In the genomic region with DNA sequence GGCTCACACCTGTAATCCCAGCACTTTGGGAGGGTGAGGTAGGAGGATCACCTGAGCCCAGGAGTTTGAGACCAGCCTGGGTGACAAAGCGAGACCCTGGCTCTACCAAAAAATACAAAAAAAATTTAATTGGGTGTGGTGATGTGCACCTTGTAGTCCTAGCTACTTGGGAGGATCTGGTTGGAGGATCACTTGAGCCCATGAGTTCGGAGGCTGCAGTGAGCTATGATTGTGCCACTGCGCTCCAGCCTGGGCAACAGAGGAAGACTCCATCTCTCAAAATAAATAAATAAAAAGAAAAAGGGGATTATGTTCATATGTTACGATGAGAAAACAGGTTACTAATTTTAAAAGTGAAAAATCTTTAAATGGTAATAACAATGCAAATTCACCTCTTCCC, we compare ENCODE assay signal across 8 cellular contexts. TPM values are rescaled to one million over a fixed set of nuclear protein-coding genes. Genes with fewer than 3 reads are reported as not detected.
DNase-seq lines count a peak whose midpoint lies in the region; ATAC-seq and TF ChIP-seq lines count a peak whose summit lies in the region.

No MANE protein-coding gene starts in this region.

- no peak for TF ChIP-seq POLR2A in prostate gland (IDR thresholded peaks at IDR 0.05)

- peak; percentile 10 for DNase-seq in Caki2 (ENCODE audit: low read depth)
- DNase-seq in prostate gland (ENCODE audit: low spot score), result no peak
- no peak for DNase-seq in AG08396 (ENCODE audit: low spot score)

- H3K27me3 ChIP-seq in OCI-LY1 (ENCODE audit: insufficient read depth, low read length), result no peaks in the 10 kb centered on the region
- H3K27me3 ChIP-seq in duodenal mucosa (ENCODE audit: control insufficient read depth in 1 of 2, insufficient read depth in 2 of 2, low read length in 2 of 2), result no peaks in the 10 kb centered on the region
- H3K27me3 ChIP-seq in prostate gland (replicated peaks; ENCODE audit: insufficient read depth), result no peaks in the 10 kb centered on the region

- H3K4me3 ChIP-seq in OCI-LY1 (ENCODE audit: low read depth, low read length, poor library complexity, severe bottlenecking) (peak overlapping the region; percentile 54), duodenal mucosa (ENCODE audit: low read depth in 1 of 2, low read length in 2 of 2) (peak overlapping the region; percentile 89 to 98), prostate gland (peak overlapping the region; percentile 39 to 57)

- H3K27ac ChIP-seq in OCI-LY1 (ENCODE audit: low read depth, low read length, poor library complexity, severe bottlenecking) (no peak overlapping the region), duodenal mucosa (ENCODE audit: low read depth, low read length) (no peak overlapping the region), prostate gland (peak overlapping the region in 1 of 2 donors; percentile 62)

- 69% methylated on average over 4 of the region's 4 CpGs for WGBS in prostate gland

- intact Hi-C loops in prostate gland (cut with DNase I), result loop anchor here (10.0 kb wide), 1 partner anchor 415 kb away; the partner anchor contains the start of gene LDHD

- H3K9me2 ChIP-seq in OCI-LY1 (ENCODE audit: low read depth, low read length), result no peaks in the 10 kb centered on the region

- H2AFZ ChIP-seq in OCI-LY1 (ENCODE audit: low read length), result no peak overlapping the region

- H3K36me3 ChIP-seq in OCI-LY1 (ENCODE audit: insufficient read depth, low read length) (no peaks in the 10 kb centered on the region), duodenal mucosa (ENCODE audit: control insufficient read depth in 1 of 2, insufficient read depth in 2 of 2, low read length in 2 of 2) (peaks cover 4 to 7% of the 10 kb centered on the region in 2 donors), prostate gland (no peaks in the 10 kb centered on the region)

- TF ChIP-seq CTCF in OCI-LY1 (IDR thresholded peaks at IDR 0.05; ENCODE audit: low read length) (no peak), prostate gland (IDR thresholded peaks at IDR 0.05) (no peak)

- peaks cover 27% of the 10 kb centered on the region for H3K4me1 ChIP-seq in OCI-LY1 (ENCODE audit: insufficient read depth, low read length, severe bottlenecking)
- peaks cover 22 to 24% of the 10 kb centered on the region in 2 donors for H3K4me1 ChIP-seq in duodenal mucosa (ENCODE audit: control insufficient read depth in 1 of 2, insufficient read depth in 2 of 2, low read length in 2 of 2)
- H3K4me1 ChIP-seq in prostate gland (replicated peaks), result no peaks in the 10 kb centered on the region

- no peaks in the 10 kb centered on the region for H3K79me2 ChIP-seq in OCI-LY1 (ENCODE audit: insufficient read depth, low read length)

- H3K9me3 ChIP-seq in OCI-LY1 (ENCODE audit: low read length), result no peaks in the 10 kb centered on the region
- H3K9me3 ChIP-seq in duodenal mucosa (ENCODE audit: control insufficient read depth in 1 of 2, low read length in 2 of 2), result no peaks in the 10 kb centered on the region
- H3K9me3 ChIP-seq in prostate gland, result no peaks in the 10 kb centered on the region

- H3F3A ChIP-seq in OCI-LY1 (ENCODE audit: insufficient read depth, low read length), result no peaks in the 10 kb centered on the region

- H3K4me2 ChIP-seq in OCI-LY1 (ENCODE audit: low read length), result peak overlapping the region; percentile 93

- no peaks in the 10 kb centered on the region for H4K20me1 ChIP-seq in OCI-LY1 (ENCODE audit: insufficient read depth, low read length)

- H3K9ac ChIP-seq in OCI-LY1 (ENCODE audit: low read length), result no peak overlapping the region
- peak overlapping the region in 1 of 2 donors; percentile 95 for H3K9ac ChIP-seq in duodenal mucosa (ENCODE audit: low read depth in 1 of 2, low read length in 2 of 2)

- in situ Hi-C loops in Caki2 (cut with HindIII; ENCODE audit: low pct_unique_long_range_greater_than_20kb, low sequenced_read_pairs), result no loop called here

- no peak for ATAC-seq in HG02970 (IDR thresholded peaks at IDR 0.05; ENCODE audit: low FRiP score, unreplicated experiment)
- ATAC-seq in HG03457 (IDR thresholded peaks at IDR 0.05; ENCODE audit: unreplicated experiment), result no peak
- no peak for ATAC-seq in HG03097 (IDR thresholded peaks at IDR 0.05; ENCODE audit: low FRiP score, unreplicated experiment)

RNA-seq across cellular contexts. Expression of gene MLKL, which starts 1.0 kb away (rescaled TPM):
- total RNA-seq in Caki2 (2014; rRNA removed; shearing (Covaris generic); ENCODE audit: low replicate concordance), result 21.5 and 28.5 TPM in 2 replicates
- 1 to 10 TPM; 7.0 to 8.6 TPM for total RNA-seq in prostate gland

RNA-seq across cellular contexts. Expression of gene RFWD3, which starts 33.0 kb away (rescaled TPM):
- 27.4 and 47.7 TPM in 2 replicates for total RNA-seq in Caki2 (2014; rRNA removed; shearing (Covaris generic); ENCODE audit: low replicate concordance)
- 10 to 100 TPM; 15.7 to 36.9 TPM for total RNA-seq in prostate gland
